In the genomic region with DNA sequence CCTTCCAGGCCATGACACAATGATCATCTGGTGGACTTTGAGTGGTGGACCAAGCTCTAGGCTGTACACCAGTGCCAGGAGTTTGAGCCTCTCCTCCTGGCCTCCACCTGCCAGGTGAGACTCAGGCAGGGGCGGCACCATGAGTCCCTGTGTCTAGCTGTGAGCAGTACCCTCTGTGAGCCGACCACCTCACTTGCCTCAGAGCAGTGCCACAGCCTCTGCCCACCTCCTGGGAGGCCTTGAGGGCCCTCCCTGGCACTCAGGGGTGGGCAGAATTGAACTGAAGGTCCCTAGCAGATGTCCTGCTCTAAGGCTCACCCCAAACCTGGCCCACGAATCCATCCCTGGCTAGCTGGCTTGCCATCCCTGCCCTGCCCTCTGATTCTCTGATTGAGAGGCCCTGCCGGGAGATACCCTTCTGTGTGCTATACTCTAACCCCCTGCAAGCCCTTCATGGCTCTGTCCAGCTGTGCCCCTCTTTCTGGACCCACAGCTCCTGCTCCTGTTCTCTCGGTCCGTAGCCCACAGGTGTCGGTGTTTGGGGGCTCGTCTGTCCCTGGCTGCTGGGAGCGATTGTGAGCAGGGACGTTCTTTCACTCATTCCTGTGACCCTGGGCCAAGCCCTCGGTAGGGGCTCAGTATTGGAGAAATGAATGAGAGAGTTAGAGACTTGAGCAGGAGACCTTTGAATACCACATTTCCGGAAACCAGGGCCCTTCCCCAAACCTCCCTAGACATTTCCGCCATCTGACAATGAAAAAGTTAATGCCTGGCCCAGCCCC, we compare ENCODE assay signal across 21 cellular contexts.
"Had no signal": no experiment of that assay in that cellular context is flagged by ENCODE, and none has a peak within 500 bp of the region (broad histone marks: within the 10 kb centered on the region; RNA-seq: fewer than 3 reads in every experiment).

No MANE protein-coding gene starts in this region.

- H3K27ac ChIP-seq: ascending aorta, brain microvascular endothelial cell, dorsolateral prefrontal cortex, esophagus squamous epithelium, gastrocnemius medialis, transverse colon, vagina, VCaP had no signal

- H3K36me3 ChIP-seq: ascending aorta, brain microvascular endothelial cell, esophagus squamous epithelium, gastrocnemius medialis, transverse colon, vagina had no signal

- H3K9me3 ChIP-seq: esophagus squamous epithelium, gastrocnemius medialis, vagina had no signal

- ATAC-seq: activated CD4-positive, CD25-positive, alpha-beta regulatory T cell treated with anti-CD3 and anti-CD28 coated beads, Interleukin-2, amount 50 U/mL, for 24 hours; activated CD8-positive, alpha-beta T cell treated with anti-CD3 and anti-CD28 coated beads, Interleukin-2, amount 10 ng/mL, durations not matched to agents 7 days and 5 days; effector memory CD8-positive, alpha-beta T cell; gastrocnemius medialis; T-cell had no signal

- DNase-seq: activated CD4-positive, alpha-beta T cell treated with anti-CD3 and anti-CD28 coated beads, Interleukin-2, amount 10 ng/mL, durations not matched to agents 24 days and 14 days; activated CD8-positive, alpha-beta T cell treated with anti-CD3 and anti-CD28 coated beads, Interleukin-2, amount 10 ng/mL, durations not matched to agents 7 days and 5 days; activated gamma-delta T cell treated with Interleukin-2 at 50 U/mL for 16 hours; brain microvascular endothelial cell; central memory CD4-positive, alpha-beta T cell; effector memory CD8-positive, alpha-beta T cell; esophagus squamous epithelium; gastrocnemius medialis; hypothalamus; nephron progenitor cell; nucleus accumbens; retina; stimulated activated CD4-positive, alpha-beta T cell treated with anti-CD3 and anti-CD28 coated beads, Interleukin-4, amount 100 ng/mL, for 1 hour; transverse colon had no signal

- H3K4me3 ChIP-seq: ascending aorta, dorsolateral prefrontal cortex, esophagus squamous epithelium, gastrocnemius medialis, transverse colon, vagina had no signal

- H3K4me1 ChIP-seq: ascending aorta, esophagus squamous epithelium, transverse colon, vagina had no signal

- FAIRE-seq: colon had no signal

- H3K27me3 ChIP-seq: ascending aorta, dorsolateral prefrontal cortex, gastrocnemius medialis, transverse colon, vagina had no signal
